ENCODE assay signal across 1 cellular context in the genomic region with DNA sequence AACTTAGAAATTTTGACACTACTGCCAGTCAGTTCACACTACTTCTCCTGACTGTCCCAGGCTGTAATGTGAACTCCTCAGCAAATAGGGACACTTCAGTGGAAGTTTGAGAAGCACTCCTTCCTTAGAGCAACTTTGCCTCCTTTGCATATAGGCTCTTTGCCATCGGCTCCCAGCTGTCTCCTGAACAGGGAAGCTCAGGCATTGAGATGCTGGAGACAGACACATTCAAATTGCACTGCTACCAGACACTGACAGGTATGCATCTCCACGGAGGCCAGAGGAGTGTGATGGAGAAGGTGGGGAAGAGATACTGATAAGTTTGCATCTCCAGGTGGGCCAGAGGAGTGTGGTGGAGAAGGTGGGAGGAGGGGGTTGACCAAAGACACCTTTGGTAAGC.
TF ChIP-seq lines count a peak whose summit lies in the region.

No MANE protein-coding gene starts in this region.

TF ChIP-seq in IMR-90, 13 proteins besides CTCF, POLR2A, EP300 and RAD21:
- no peak for TF ChIP-seq RCOR1 (IDR thresholded peaks at IDR 0.05; ENCODE audit: insufficient replicate concordance, low read length)
- TF ChIP-seq, protein P1, sequence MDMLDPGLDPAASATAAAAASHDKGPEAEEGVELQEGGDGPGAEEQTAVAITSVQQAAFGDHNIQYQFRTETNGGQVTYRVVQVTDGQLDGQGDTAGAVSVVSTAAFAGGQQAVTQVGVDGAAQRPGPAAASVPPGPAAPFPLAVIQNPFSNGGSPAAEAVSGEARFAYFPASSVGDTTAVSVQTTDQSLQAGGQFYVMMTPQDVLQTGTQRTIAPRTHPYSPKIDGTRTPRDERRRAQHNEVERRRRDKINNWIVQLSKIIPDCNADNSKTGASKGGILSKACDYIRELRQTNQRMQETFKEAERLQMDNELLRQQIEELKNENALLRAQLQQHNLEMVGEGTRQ (IDR thresholded peaks at IDR 0.05; ENCODE audit: low read depth, low read length), result no peak
- TF ChIP-seq MXI1 (IDR thresholded peaks at IDR 0.05; ENCODE audit: borderline replicate concordance, low read depth, low read length), result no peak
- TF ChIP-seq, protein P2, sequence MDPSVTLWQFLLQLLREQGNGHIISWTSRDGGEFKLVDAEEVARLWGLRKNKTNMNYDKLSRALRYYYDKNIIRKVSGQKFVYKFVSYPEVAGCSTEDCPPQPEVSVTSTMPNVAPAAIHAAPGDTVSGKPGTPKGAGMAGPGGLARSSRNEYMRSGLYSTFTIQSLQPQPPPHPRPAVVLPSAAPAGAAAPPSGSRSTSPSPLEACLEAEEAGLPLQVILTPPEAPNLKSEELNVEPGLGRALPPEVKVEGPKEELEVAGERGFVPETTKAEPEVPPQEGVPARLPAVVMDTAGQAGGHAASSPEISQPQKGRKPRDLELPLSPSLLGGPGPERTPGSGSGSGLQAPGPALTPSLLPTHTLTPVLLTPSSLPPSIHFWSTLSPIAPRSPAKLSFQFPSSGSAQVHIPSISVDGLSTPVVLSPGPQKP (IDR thresholded peaks at IDR 0.05; ENCODE audit: borderline replicate concordance, low read depth, low read length), result no peak
- TF ChIP-seq FOS (IDR thresholded peaks at IDR 0.05; ENCODE audit: low read depth, low read length), result no peak
- TF ChIP-seq SMC3 (IDR thresholded peaks at IDR 0.05; ENCODE audit: low read depth, low read length), result no peak
- TF ChIP-seq CHD1 (IDR thresholded peaks at IDR 0.05; ENCODE audit: low read depth, low read length), result no peak
- no peak for TF ChIP-seq RFX5 (IDR thresholded peaks at IDR 0.05; ENCODE audit: low read depth, low read length)
- TF ChIP-seq NFE2L2 (IDR thresholded peaks at IDR 0.05; ENCODE audit: low read depth, low read length), result no peak
- no peak for TF ChIP-seq BHLHE40 (IDR thresholded peaks at IDR 0.05; ENCODE audit: low read depth, low read length)
- TF ChIP-seq MAFK (IDR thresholded peaks at IDR 0.05; ENCODE audit: low read depth, low read length), result no peak
- no peak for TF ChIP-seq CEBPB (IDR thresholded peaks at IDR 0.05; ENCODE audit: low read depth, low read length)
- no peak for TF ChIP-seq MAZ (IDR thresholded peaks at IDR 0.05; ENCODE audit: borderline replicate concordance, low read depth, low read length)
